In the genomic region with DNA sequence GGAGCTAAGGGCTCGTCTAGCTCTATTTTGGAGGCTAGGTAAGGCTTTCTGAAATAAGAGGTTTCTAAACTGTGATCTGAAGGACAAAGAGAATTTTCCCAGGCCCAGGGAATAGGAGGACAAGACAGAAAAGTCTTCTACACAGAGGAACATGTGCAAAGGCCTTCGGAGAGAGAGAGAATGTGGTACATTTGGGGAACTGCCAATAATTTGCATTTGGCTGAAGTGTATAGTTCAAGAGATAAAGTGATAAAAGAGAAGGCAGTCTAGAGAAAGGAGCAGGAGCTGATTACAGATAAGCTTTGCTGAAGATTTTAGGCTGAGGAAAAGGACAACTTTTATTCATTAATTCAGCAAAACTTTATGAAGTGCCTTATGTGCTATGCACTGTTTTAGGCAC, we compare ENCODE assay signal across 27 cellular contexts.
DNase-seq lines count a peak whose midpoint lies in the region; ATAC-seq, FAIRE-seq and TF ChIP-seq lines count a peak whose summit lies in the region.
"Had no signal": no experiment of that assay in that cellular context is flagged by ENCODE, and none has a peak within 500 bp of the region (broad histone marks: within the 10 kb centered on the region; RNA-seq: fewer than 3 reads in every experiment).

No MANE protein-coding gene starts in this region.

- FAIRE-seq in astrocyte (lab: Jason Lieb, UNC) = no peak
- FAIRE-seq: HTR-8/SVneo had no signal

- H4K20me1 ChIP-seq in OCI-LY3 (ENCODE audit: insufficient read depth, low read length) = no peaks in the 10 kb centered on the region
- H4K20me1 ChIP-seq in astrocyte (ENCODE audit: insufficient read depth, low read length) = no peaks in the 10 kb centered on the region

- H3K27ac Mint-ChIP-seq in Calu3 (ENCODE audit: unreplicated experiment) (peak overlapping the region; percentile 7), astrocyte (ENCODE audit: unreplicated experiment) (no peak overlapping the region)
- no peak overlapping the region for H3K27ac Mint-ChIP-seq in activated T-helper 2 cell treated with anti-CD3 and anti-CD28 coated beads, Interferon-gamma antibody, Interleukin-2, Interleukin-4, amounts not matched to agents 10 μg/mL and 5 μg/mL and 100 μg/mL, durations not matched to agents 14 hours and 24 hours and 36 hours
- H3K27ac Mint-ChIP-seq: activated CD4-positive, alpha-beta memory T cell treated with anti-CD3 and anti-CD28 coated beads, Interleukin-2, amount 10 ng/mL, durations not matched to agents 7 days and 5 days; activated naive CD4-positive, alpha-beta T cell treated with anti-CD3 and anti-CD28 coated beads, Interleukin-2, amount 50 U/mL, for 24 hours; endodermal cell had no signal

- H3K36me3 Mint-ChIP-seq in Calu3 (ENCODE audit: insufficient read depth, unreplicated experiment) (no peaks in the 10 kb centered on the region), astrocyte (ENCODE audit: low read depth, unreplicated experiment) (no peaks in the 10 kb centered on the region)
- H3K36me3 Mint-ChIP-seq in activated T-helper 2 cell treated with anti-CD3 and anti-CD28 coated beads, Interferon-gamma antibody, Interleukin-2, Interleukin-4, amounts not matched to agents 10 μg/mL and 5 μg/mL and 100 μg/mL, durations not matched to agents 14 hours and 24 hours and 36 hours (ENCODE audit: low read depth) = no peaks in the 10 kb centered on the region
- H3K36me3 Mint-ChIP-seq: activated naive CD4-positive, alpha-beta T cell treated with anti-CD3 and anti-CD28 coated beads, Interleukin-2, amount 50 U/mL, for 24 hours had no signal

- H3K79me2 ChIP-seq in OCI-LY3 (ENCODE audit: low read length) = no peaks in the 10 kb centered on the region
- no peaks in the 10 kb centered on the region for H3K79me2 ChIP-seq in astrocyte (ENCODE audit: insufficient read depth, low read length)

- H3K4me1 ChIP-seq in OCI-LY3 (ENCODE audit: low read length) (peaks cover 45% of the 10 kb centered on the region), astrocyte (ENCODE audit: insufficient read depth, low read length) (peaks cover 18% of the 10 kb centered on the region)
- H3K4me1 ChIP-seq: BE2C, HAP-1 had no signal

- no peak overlapping the region for H3K4me3 Mint-ChIP-seq in Calu3 (ENCODE audit: low read depth, unreplicated experiment)
- H3K4me3 Mint-ChIP-seq in astrocyte (ENCODE audit: unreplicated experiment) = no peak overlapping the region
- H3K4me3 Mint-ChIP-seq in activated T-helper 2 cell treated with anti-CD3 and anti-CD28 coated beads, Interferon-gamma antibody, Interleukin-2, Interleukin-4, amounts not matched to agents 10 μg/mL and 5 μg/mL and 100 μg/mL, durations not matched to agents 14 hours and 24 hours and 36 hours (ENCODE audit: low read depth) = no peak overlapping the region
- H3K4me3 Mint-ChIP-seq: activated CD4-positive, alpha-beta memory T cell treated with anti-CD3 and anti-CD28 coated beads, Interleukin-2, amount 10 ng/mL, durations not matched to agents 7 days and 5 days; activated naive CD4-positive, alpha-beta T cell treated with anti-CD3 and anti-CD28 coated beads, Interleukin-2, amount 50 U/mL, for 24 hours; endodermal cell had no signal

- BruUV-seq in Calu3 (replicated peaks; lab: Mats Ljungman, UMichigan) = no TSS peak

- H3K9ac ChIP-seq in OCI-LY3 (ENCODE audit: low read length) = no peak overlapping the region
- no peak overlapping the region for H3K9ac ChIP-seq in astrocyte (ENCODE audit: low read length)
- H3K9ac ChIP-seq: KMS-11 had no signal

- CTCF ChIA-PET in Calu3 (lab: Charles Lee) = no interaction called here

- no peaks in the 10 kb centered on the region for H3K27me3 Mint-ChIP-seq in Calu3 (ENCODE audit: unreplicated experiment)
- H3K27me3 Mint-ChIP-seq in astrocyte (ENCODE audit: low read depth, unreplicated experiment) = no peaks in the 10 kb centered on the region
- no peaks in the 10 kb centered on the region for H3K27me3 Mint-ChIP-seq in activated T-helper 2 cell treated with anti-CD3 and anti-CD28 coated beads, Interferon-gamma antibody, Interleukin-2, Interleukin-4, amounts not matched to agents 10 μg/mL and 5 μg/mL and 100 μg/mL, durations not matched to agents 14 hours and 24 hours and 36 hours (ENCODE audit: low read depth)
- H3K27me3 Mint-ChIP-seq: activated CD4-positive, alpha-beta memory T cell treated with anti-CD3 and anti-CD28 coated beads, Interleukin-2, amount 10 ng/mL, durations not matched to agents 7 days and 5 days; activated naive CD4-positive, alpha-beta T cell treated with anti-CD3 and anti-CD28 coated beads, Interleukin-2, amount 50 U/mL, for 24 hours had no signal

- intact Hi-C loops in Calu3 (cut with micrococcal nuclease; ENCODE audit: unreplicated experiment) = loop anchor here (2.0 to 10.0 kb wide), 5 partner anchors 81 to 319 kb away; a partner anchor contains a TSS
- intact Hi-C loops in activated T-helper 2 cell treated with anti-CD3 and anti-CD28 coated beads, Interferon-gamma antibody, Interleukin-2, Interleukin-4, amounts not matched to agents 10 μg/mL and 5 μg/mL and 100 μg/mL, durations not matched to agents 14 hours and 24 hours and 36 hours (cut with micrococcal nuclease) = no loop called here

- no peak overlapping the region for H2AFZ ChIP-seq in OCI-LY3 (ENCODE audit: low read depth, low read length)
- H2AFZ ChIP-seq in astrocyte (ENCODE audit: low read depth, low read length) = no peak overlapping the region

- no peak for ATAC-seq in HG03196 (IDR thresholded peaks at IDR 0.05; ENCODE audit: unreplicated experiment)
- ATAC-seq: Right ventricle myocardium inferior had no signal

- H3K27me3 ChIP-seq in OCI-LY3 (ENCODE audit: low read depth, low read length) (no peaks in the 10 kb centered on the region), astrocyte (ENCODE audit: insufficient read depth, low read length) (no peaks in the 10 kb centered on the region)
- H3K27me3 ChIP-seq: BE2C, stomach, tibial artery had no signal

- H3K9me3 Mint-ChIP-seq in Calu3 (ENCODE audit: low read depth, unreplicated experiment) (peaks cover 9% of the 10 kb centered on the region), astrocyte (ENCODE audit: unreplicated experiment) (peaks cover 5% of the 10 kb centered on the region)
- no peaks in the 10 kb centered on the region for H3K9me3 Mint-ChIP-seq in activated T-helper 2 cell treated with anti-CD3 and anti-CD28 coated beads, Interferon-gamma antibody, Interleukin-2, Interleukin-4, amounts not matched to agents 10 μg/mL and 5 μg/mL and 100 μg/mL, durations not matched to agents 14 hours and 24 hours and 36 hours
- H3K9me3 Mint-ChIP-seq: activated naive CD4-positive, alpha-beta T cell treated with anti-CD3 and anti-CD28 coated beads, Interleukin-2, amount 50 U/mL, for 24 hours; endodermal cell had no signal

- H3K4me1 Mint-ChIP-seq in Calu3 (ENCODE audit: low read depth, unreplicated experiment) (peaks cover 48% of the 10 kb centered on the region), astrocyte (ENCODE audit: low read depth, unreplicated experiment) (peaks cover 16% of the 10 kb centered on the region)
- peaks cover 3% of the 10 kb centered on the region for H3K4me1 Mint-ChIP-seq in activated T-helper 2 cell treated with anti-CD3 and anti-CD28 coated beads, Interferon-gamma antibody, Interleukin-2, Interleukin-4, amounts not matched to agents 10 μg/mL and 5 μg/mL and 100 μg/mL, durations not matched to agents 14 hours and 24 hours and 36 hours (ENCODE audit: low read depth)
- H3K4me1 Mint-ChIP-seq: activated naive CD4-positive, alpha-beta T cell treated with anti-CD3 and anti-CD28 coated beads, Interleukin-2, amount 50 U/mL, for 24 hours had no signal

- no peaks in the 10 kb centered on the region for H3K9me3 ChIP-seq in OCI-LY3 (ENCODE audit: insufficient read depth, low read length)
- no peaks in the 10 kb centered on the region for H3K9me3 ChIP-seq in astrocyte (ENCODE audit: insufficient read depth, low read depth, low read length)
- H3K9me3 ChIP-seq: BE2C, HAP-1, stomach, tibial artery had no signal

- no peaks in the 10 kb centered on the region for H3K36me3 ChIP-seq in OCI-LY3 (replicated peaks; ENCODE audit: low read depth, low read length)
- no peaks in the 10 kb centered on the region for H3K36me3 ChIP-seq in astrocyte (ENCODE audit: insufficient read depth, low read length)
- H3K36me3 ChIP-seq: BE2C, HAP-1, stomach, tibial artery had no signal

- H3K27ac ChIP-seq in OCI-LY3 (ENCODE audit: low read length) (peak overlapping the region; percentile 20; the same call in 1 of the 2 replicates), astrocyte (ENCODE audit: low read depth, low read length) (no peak overlapping the region)
- H3K27ac ChIP-seq: KMS-11, stomach, tibial artery had no signal

- H3K4me3 ChIP-seq in OCI-LY3 (ENCODE audit: low read length) = no peak overlapping the region
- H3K4me3 ChIP-seq in astrocyte (ENCODE audit: insufficient read depth, low read depth, low read length) = no peak overlapping the region
- H3K4me3 ChIP-seq: HAP-1, stomach, tibial artery had no signal

- no peak for DNase-seq in Calu3
- DNase-seq in astrocyte (ENCODE audit: low read depth) = peak; percentile 35
- peak; percentile 33 for DNase-seq in iris pigment epithelial cell (ENCODE audit: low read depth)
- no peak for DNase-seq in stimulated activated CD8-positive, alpha-beta memory T cell treated with anti-CD3 and anti-CD28 coated beads, Interleukin-4, amount 100 ng/mL, for 48 hours
- no peak for DNase-seq in DMS79 treated with DMSO at 0.1 percent for 48 hours (lab: John Stamatoyannopoulos, UW)
- DNase-seq in activated T-helper 2 cell treated with anti-CD3 and anti-CD28 coated beads, Interferon-gamma antibody, Interleukin-2, Interleukin-4, amounts not matched to agents 10 μg/mL and 5 μg/mL and 100 μg/mL, durations not matched to agents 14 hours and 24 hours and 36 hours (ENCODE audit: low spot score) = no peak
- DNase-seq: ACHN; activated CD4-positive, alpha-beta memory T cell treated with anti-CD3 and anti-CD28 coated beads, Interleukin-2, amount 10 ng/mL, durations not matched to agents 7 days and 5 days; activated CD8-positive, alpha-beta memory T cell treated with anti-CD3 and anti-CD28 coated beads, Interleukin-2, amount 50 U/mL, for 48 hours; BE2C; endodermal cell; hippocampal formation; mesenchymal stem cell; NCI-H1417 treated with DMSO at 0.1 percent for 48 hours; NCI-H2081; NCI-H446; NCI-H82; stomach; T-helper 9 cell; tibial artery had no signal

- peak overlapping the region; percentile 69 for H3K4me2 ChIP-seq in OCI-LY3 (ENCODE audit: low read length)
- no peak overlapping the region for H3K4me2 ChIP-seq in astrocyte (ENCODE audit: low read length)
- H3K4me2 ChIP-seq: KMS-11 had no signal

- TF ChIP-seq CTCF in Calu3 (IDR thresholded peaks at IDR 0.05; ENCODE audit: unreplicated experiment) (no peak), OCI-LY3 (IDR thresholded peaks at IDR 0.05; ENCODE audit: low read depth, low read length) (no peak), astrocyte (IDR thresholded peaks at IDR 0.05; ENCODE audit: insufficient read depth, low read depth, low read length) (no peak)

Comparison
In these comparisons a context has a peak if more than half of its experiments do, and no peak if none do; other contexts are left out.
1. DNase-seq: peak in astrocyte (single experiment) and iris pigment epithelial cell (single experiment); none in Calu3 (single experiment), stimulated activated CD8-positive, alpha-beta memory T cell treated with anti-CD3 and anti-CD28 coated beads, Interleukin-4, amount 100 ng/mL, for 48 hours (single experiment), DMS79 treated with DMSO at 0.1 percent for 48 hours (single experiment) and activated T-helper 2 cell treated with anti-CD3 and anti-CD28 coated beads, Interferon-gamma antibody, Interleukin-2, Interleukin-4, amounts not matched to agents 10 μg/mL and 5 μg/mL and 100 μg/mL, durations not matched to agents 14 hours and 24 hours and 36 hours (single experiment).